In the genomic region with DNA sequence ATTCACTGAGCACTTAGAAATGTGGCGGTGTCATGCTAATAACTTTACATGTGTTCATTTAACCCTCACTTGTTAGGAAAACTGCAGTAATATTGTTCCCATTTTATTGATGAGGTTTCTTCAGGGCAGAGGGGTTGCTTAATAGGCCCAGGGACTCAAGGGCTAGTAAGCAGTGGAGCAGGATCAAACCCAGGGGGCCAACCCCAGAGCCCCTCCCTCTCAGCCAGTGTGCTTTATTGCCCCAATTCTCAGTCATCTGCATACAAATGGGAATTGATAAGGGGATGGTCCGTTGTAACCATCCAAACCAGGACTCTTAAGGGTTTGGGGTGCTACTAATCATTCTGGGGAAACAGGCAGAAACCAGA, we compare ENCODE assay signal across 11 cellular contexts.
DNase-seq lines count a peak whose midpoint lies in the region; ATAC-seq, FAIRE-seq and TF ChIP-seq lines count a peak whose summit lies in the region.
"Had no signal": no experiment of that assay in that cellular context is flagged by ENCODE, and none has a peak within 500 bp of the region (broad histone marks: within the 10 kb centered on the region; RNA-seq: fewer than 3 reads in every experiment).

No MANE protein-coding gene starts in this region.

- H3K27me3 Mint-ChIP-seq in activated CD4-positive, alpha-beta T cell treated with anti-CD3 and anti-CD28 coated beads, Interleukin-2, amount 10 ng/mL, durations not matched to agents 24 days and 14 days: no peaks in the 10 kb centered on the region
- H3K27me3 Mint-ChIP-seq in WTC11 (ENCODE audit: low read depth): no peaks in the 10 kb centered on the region

- H3K79me2 ChIP-seq in trophoblast cell (ENCODE audit: control insufficient read depth, insufficient read depth, low read length, poor library complexity): no peaks in the 10 kb centered on the region

- H3K4me1 Mint-ChIP-seq in activated CD4-positive, alpha-beta T cell treated with anti-CD3 and anti-CD28 coated beads, Interleukin-2, amount 10 ng/mL, durations not matched to agents 24 days and 14 days: peaks cover 59% of the 10 kb centered on the region
- peaks cover 72% of the 10 kb centered on the region for H3K4me1 Mint-ChIP-seq in WTC11

- H3K36me3 ChIP-seq in trophoblast cell (ENCODE audit: control insufficient read depth in 1 of 2, insufficient read depth in 2 of 2, low read length in 2 of 2) (no peaks in the 10 kb centered on the region), heart left ventricle (peaks cover 0 to 3% (median 0%) of the 10 kb centered on the region in 9 donors)

- H3K4ac ChIP-seq in trophoblast cell (ENCODE audit: low read depth, low read length): no peak overlapping the region

- no peak overlapping the region for H3K14ac ChIP-seq in trophoblast cell (ENCODE audit: low read length)

- H3K9me3 Mint-ChIP-seq in activated CD4-positive, alpha-beta T cell treated with anti-CD3 and anti-CD28 coated beads, Interleukin-2, amount 10 ng/mL, durations not matched to agents 24 days and 14 days: no peaks in the 10 kb centered on the region
- no peaks in the 10 kb centered on the region for H3K9me3 Mint-ChIP-seq in WTC11

- H3K36me3 Mint-ChIP-seq in activated CD4-positive, alpha-beta T cell treated with anti-CD3 and anti-CD28 coated beads, Interleukin-2, amount 10 ng/mL, durations not matched to agents 24 days and 14 days (ENCODE audit: low read depth): peaks cover 70% of the 10 kb centered on the region
- no peaks in the 10 kb centered on the region for H3K36me3 Mint-ChIP-seq in WTC11

- H3K9ac ChIP-seq in trophoblast cell (ENCODE audit: low read length): no peak overlapping the region

- no peak overlapping the region for H2AK5ac ChIP-seq in trophoblast cell (ENCODE audit: low read length)

- H3K4me3 ChIP-seq in trophoblast cell (ENCODE audit: low read depth, low read length) (no peak overlapping the region), heart left ventricle (no peak overlapping the region)

- H3K27ac ChIP-seq in trophoblast cell (ENCODE audit: low read depth, low read length): no peak overlapping the region
- H3K27ac ChIP-seq in heart left ventricle: peak overlapping the region in 1 of 12 donors; percentile 50

- no peak overlapping the region for H3K4me2 ChIP-seq in trophoblast cell (ENCODE audit: low read length)

- TF ChIP-seq POLR2A in heart left ventricle (IDR thresholded peaks at IDR 0.05): no peak

- H4K12ac ChIP-seq in trophoblast cell (ENCODE audit: low read depth, low read length): no peak overlapping the region

- WGBS in trophoblast cell (ENCODE audit: extremely low coverage, insufficient coverage, insufficient read length): no CpG with 5 or more reads among the region's 2 CpGs
- WGBS in heart left ventricle, 4 donors: 80 to 83% (median 81%) methylated on average over 2 of the region's 2 CpGs

- FAIRE-seq in RCC 7860 (lab: Jason Lieb, UNC): no peak
- FAIRE-seq: islet of Langerhans had no signal

- peaks cover 17% of the 10 kb centered on the region for H3K79me1 ChIP-seq in trophoblast cell (ENCODE audit: low read length)

- peak; percentile 45 for ATAC-seq in WTC11
- no peak for ATAC-seq in heart left ventricle

- H3K18ac ChIP-seq in trophoblast cell (ENCODE audit: low read length): no peak overlapping the region

- no peak overlapping the region for H2AFZ ChIP-seq in trophoblast cell (ENCODE audit: insufficient read depth, low read length, poor library complexity)

- H4K91ac ChIP-seq in trophoblast cell (ENCODE audit: low read depth, low read length): no peak overlapping the region

- no peak overlapping the region for H3K23ac ChIP-seq in trophoblast cell (ENCODE audit: low read length)

- no peak for DNase-seq in activated CD4-positive, alpha-beta T cell treated with anti-CD3 and anti-CD28 coated beads, Interleukin-2, amount 10 ng/mL, durations not matched to agents 24 days and 14 days
- no peak for DNase-seq in activated CD4-positive, alpha-beta T cell treated with anti-CD3 and anti-CD28 coated beads, Interleukin-2, amount 50 U/mL, for 48 hours
- DNase-seq in WTC11 (ENCODE audit: low spot score) (peak; percentile 22), iPS DF 19.7 (ENCODE audit: low read depth, low spot score) (peak; percentile 15), trophoblast cell (no peak), RCC 7860 (ENCODE audit: low spot score) (no peak), heart left ventricle (no peak)
- DNase-seq in stimulated activated naive CD4-positive, alpha-beta T cell (lab: John Stamatoyannopoulos, UW): no peak
- DNase-seq: ACHN, SHP77 had no signal

- H3K4me3 Mint-ChIP-seq in activated CD4-positive, alpha-beta T cell treated with anti-CD3 and anti-CD28 coated beads, Interleukin-2, amount 10 ng/mL, durations not matched to agents 24 days and 14 days: peak overlapping the region; percentile 85
- H3K4me3 Mint-ChIP-seq in WTC11: peak overlapping the region; percentile 61

- POLR2A ChIA-PET in WTC11 (lab: Charles Lee): no interaction called here

- H3K27ac Mint-ChIP-seq in activated CD4-positive, alpha-beta T cell treated with anti-CD3 and anti-CD28 coated beads, Interleukin-2, amount 10 ng/mL, durations not matched to agents 24 days and 14 days: peak overlapping the region; percentile 95
- H3K27ac Mint-ChIP-seq in WTC11: peak overlapping the region; percentile 100

- H2BK12ac ChIP-seq in trophoblast cell (ENCODE audit: low read length): peak overlapping the region; percentile 45

- H2BK5ac ChIP-seq in trophoblast cell (ENCODE audit: low read depth, low read length, poor library complexity): no peak overlapping the region

- intact Hi-C loops in activated CD4-positive, alpha-beta T cell treated with anti-CD3 and anti-CD28 coated beads, Interleukin-2, amount 10 ng/mL, durations not matched to agents 24 days and 14 days (cut with micrococcal nuclease): no loop called here
- intact Hi-C loops in heart left ventricle (cut with DNase I): loop anchor here in 1 of 10 donors (10.0 kb wide), 1 partner anchor 148 kb away; a partner anchor contains a TSS

- no peaks in the 10 kb centered on the region for H3K9me3 ChIP-seq in trophoblast cell (ENCODE audit: insufficient read depth, low read depth, low read length)
- H3K9me3 ChIP-seq in heart left ventricle: no peaks in the 10 kb centered on the region

- TF ChIP-seq CTCF in WTC11 (IDR thresholded peaks at IDR 0.05) (no peak), heart left ventricle (IDR thresholded peaks at IDR 0.05) (no peak)

- peaks cover 10 to 13% of the 10 kb centered on the region in 2 experiments for H3K4me1 ChIP-seq in trophoblast cell (ENCODE audit: control insufficient read depth in 1 of 2, insufficient read depth in 2 of 2, low read length in 2 of 2)
- peaks cover 0 to 34% (median 6%) of the 10 kb centered on the region in 12 donors for H3K4me1 ChIP-seq in heart left ventricle

- no peak overlapping the region for H4K8ac ChIP-seq in trophoblast cell (ENCODE audit: low read depth, low read length)

- H3K27me3 ChIP-seq in trophoblast cell (ENCODE audit: insufficient read depth, low read length) (no peaks in the 10 kb centered on the region), heart left ventricle (no peaks in the 10 kb centered on the region)

- H2BK120ac ChIP-seq in trophoblast cell (ENCODE audit: insufficient read depth, low read length, poor library complexity): peak overlapping the region; percentile 17

- CTCF ChIA-PET in WTC11 (lab: Charles Lee): interaction anchor here (1.9 kb wide), 1 partner anchor 9 kb away, joined by 7 read pairs; no protein-coding TSS in a partner anchor

TF ChIP-seq in WTC11, 78 proteins besides CTCF, POLR2A, EP300 and RAD21 (continues in another document):
- TF ChIP-seq NFATC4 (CRISPR knock-in tag; IDR thresholded peaks at IDR 0.05) (no peak), FOXJ3 (CRISPR knock-in tag; IDR thresholded peaks at IDR 0.05; ENCODE audit: borderline replicate concordance) (no peak), ZNF138 (CRISPR knock-in tag; conservative IDR thresholded peaks at IDR 0.05) (no peak), ETV6 (CRISPR knock-in tag; IDR thresholded peaks at IDR 0.05) (peak; percentile 61; the same call in 1 of the 2 replicates)
- TF ChIP-seq, protein P1, sequence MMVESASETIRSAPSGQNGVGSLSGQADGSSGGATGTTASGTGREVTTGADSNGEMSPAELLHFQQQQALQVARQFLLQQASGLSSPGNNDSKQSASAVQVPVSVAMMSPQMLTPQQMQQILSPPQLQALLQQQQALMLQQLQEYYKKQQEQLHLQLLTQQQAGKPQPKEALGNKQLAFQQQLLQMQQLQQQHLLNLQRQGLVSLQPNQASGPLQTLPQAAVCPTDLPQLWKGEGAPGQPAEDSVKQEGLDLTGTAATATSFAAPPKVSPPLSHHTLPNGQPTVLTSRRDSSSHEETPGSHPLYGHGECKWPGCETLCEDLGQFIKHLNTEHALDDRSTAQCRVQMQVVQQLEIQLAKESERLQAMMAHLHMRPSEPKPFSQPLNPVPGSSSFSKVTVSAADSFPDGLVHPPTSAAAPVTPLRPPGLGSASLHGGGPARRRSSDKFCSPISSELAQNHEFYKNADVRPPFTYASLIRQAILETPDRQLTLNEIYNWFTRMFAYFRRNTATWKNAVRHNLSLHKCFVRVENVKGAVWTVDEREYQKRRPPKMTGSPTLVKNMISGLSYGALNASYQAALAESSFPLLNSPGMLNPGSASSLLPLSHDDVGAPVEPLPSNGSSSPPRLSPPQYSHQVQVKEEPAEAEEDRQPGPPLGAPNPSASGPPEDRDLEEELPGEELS (CRISPR knock-in tag; IDR thresholded peaks at IDR 0.05): peak; percentile 69; the same call in 1 of the 2 replicates
- TF ChIP-seq, protein P2, sequence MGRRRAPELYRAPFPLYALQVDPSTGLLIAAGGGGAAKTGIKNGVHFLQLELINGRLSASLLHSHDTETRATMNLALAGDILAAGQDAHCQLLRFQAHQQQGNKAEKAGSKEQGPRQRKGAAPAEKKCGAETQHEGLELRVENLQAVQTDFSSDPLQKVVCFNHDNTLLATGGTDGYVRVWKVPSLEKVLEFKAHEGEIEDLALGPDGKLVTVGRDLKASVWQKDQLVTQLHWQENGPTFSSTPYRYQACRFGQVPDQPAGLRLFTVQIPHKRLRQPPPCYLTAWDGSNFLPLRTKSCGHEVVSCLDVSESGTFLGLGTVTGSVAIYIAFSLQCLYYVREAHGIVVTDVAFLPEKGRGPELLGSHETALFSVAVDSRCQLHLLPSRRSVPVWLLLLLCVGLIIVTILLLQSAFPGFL (CRISPR knock-in tag; IDR thresholded peaks at IDR 0.05; ENCODE audit: borderline replicate concordance): no peak
- TF ChIP-seq, protein P3, sequence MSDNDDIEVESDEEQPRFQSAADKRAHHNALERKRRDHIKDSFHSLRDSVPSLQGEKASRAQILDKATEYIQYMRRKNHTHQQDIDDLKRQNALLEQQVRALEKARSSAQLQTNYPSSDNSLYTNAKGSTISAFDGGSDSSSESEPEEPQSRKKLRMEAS (CRISPR knock-in tag; IDR thresholded peaks at IDR 0.05): no peak

Comparison
In these comparisons a context has a peak if more than half of its experiments do, and no peak if none do; other contexts are left out.
1. DNase-seq: peak in WTC11 (single experiment) and iPS DF 19.7 (single experiment); none in activated CD4-positive, alpha-beta T cell treated with anti-CD3 and anti-CD28 coated beads, Interleukin-2, amount 10 ng/mL, durations not matched to agents 24 days and 14 days (single experiment), activated CD4-positive, alpha-beta T cell treated with anti-CD3 and anti-CD28 coated beads, Interleukin-2, amount 50 U/mL, for 48 hours (0 of 2), trophoblast cell (0 of 2), stimulated activated naive CD4-positive, alpha-beta T cell (0 of 6), RCC 7860 (single experiment) and heart left ventricle (0 of 5).